25 cellular contexts compared by ENCODE assay signal in genomic region chr11:32289701-32290100, GRCh38.
"Had no signal": no experiment of that assay in that cellular context is flagged by ENCODE, and none has a peak within 500 bp of the region (broad histone marks: within the 10 kb centered on the region; RNA-seq: fewer than 3 reads in every experiment).

No MANE protein-coding gene starts in this region.

- DNase-seq: cerebellar nuclear complex; colonic mucosa; cortex of kidney; effector CD8-positive, alpha-beta T cell; effector memory CD8-positive, alpha-beta T cell; endodermal cell; erythroblast; esophagus squamous epithelium; foreskin fibroblast; foreskin melanocyte; gastrocnemius medialis; glutamatergic neuron; head of caudate nucleus; heart right ventricle; left lung; left ventricle myocardium superior; lower lobe of right lung; mesendoderm; midbrain had no signal

- FAIRE-seq: endometrium, islet of Langerhans, keratinocyte had no signal

- H3K27ac ChIP-seq: colonic mucosa, epithelial cell of prostate, esophagus squamous epithelium, gastrocnemius medialis, heart right ventricle, left lung, lower lobe of right lung had no signal

- H3K4me3 ChIP-seq: colonic mucosa, esophagus squamous epithelium, gastrocnemius medialis, heart right ventricle, hepatocyte, left lung, lower lobe of right lung had no signal

- H3K27me3 ChIP-seq: colonic mucosa, esophagus squamous epithelium, gastrocnemius medialis, hepatocyte had no signal

- ATAC-seq: effector memory CD8-positive, alpha-beta T cell; esophagus mucosa; gastrocnemius medialis; heart right ventricle; left lung; left ventricle myocardium superior; lower lobe of right lung had no signal

- H3K36me3 ChIP-seq: colonic mucosa, esophagus squamous epithelium, gastrocnemius medialis, heart right ventricle, left lung, lower lobe of right lung had no signal

- H3K4me1 ChIP-seq: colonic mucosa, esophagus squamous epithelium, gastrocnemius medialis, heart right ventricle, left lung, lower lobe of right lung had no signal

- H3K9me3 ChIP-seq: colonic mucosa, esophagus squamous epithelium, gastrocnemius medialis, left lung, lower lobe of right lung had no signal

- H3K4me2 ChIP-seq: hepatocyte had no signal
